15 cellular contexts compared by ENCODE assay signal in genomic region chr5:178416919-178417318, GRCh38.
DNase-seq lines count a peak whose midpoint lies in the region; TF ChIP-seq lines count a peak whose summit lies in the region.
"Had no signal": no experiment of that assay in that cellular context is flagged by ENCODE, and none has a peak within 500 bp of the region (broad histone marks: within the 10 kb centered on the region; RNA-seq: fewer than 3 reads in every experiment).

No MANE protein-coding gene starts in this region.

- H3K9me3 ChIP-seq in A673 (ENCODE audit: low read depth, low read length, poor library complexity, severe bottlenecking) = no peaks in the 10 kb centered on the region
- H3K9me3 ChIP-seq: right lobe of liver, stomach had no signal

- no TSS peak for BruUV-seq in A673 (replicated peaks; lab: Mats Ljungman, UMichigan)

- CTCF ChIA-PET in A673 (lab: Charles Lee) = no interaction called here
- CTCF ChIA-PET in activated naive CD4-positive, alpha-beta T cell treated with anti-CD3 and anti-CD28 coated beads, Interleukin-2, amount 10 ng/mL, durations not matched to agents 7 days and 5 days (lab: Charles Lee) = no interaction called here

- DNase-seq in EL = peak; percentile 29
- peak; percentile 49 for DNase-seq in RKO (ENCODE audit: low spot score)
- peak; percentile 19 for DNase-seq in fibroblast of gingiva (ENCODE audit: low read depth)
- DNase-seq in renal cortical epithelial cell (ENCODE audit: low read depth) = peak; percentile 47
- DNase-seq in endothelial cell (ENCODE audit: low spot score) = no peak
- no peak for DNase-seq in A673 (ENCODE audit: low spot score)
- no peak for DNase-seq in NCI-H2107 treated with DMSO at 0.1 percent for 48 hours (lab: John Stamatoyannopoulos, UW; ENCODE audit: unreplicated experiment)
- no peak for DNase-seq in activated naive CD4-positive, alpha-beta T cell treated with anti-CD3 and anti-CD28 coated beads, Interleukin-2, amount 10 ng/mL, durations not matched to agents 7 days and 5 days
- DNase-seq: activated CD4-positive, CD25-positive, alpha-beta regulatory T cell treated with anti-CD3 and anti-CD28 coated beads, Interleukin-2, amount 50 U/mL, for 72 hours; activated T-cell treated with anti-CD3 and anti-CD28 coated beads for 4 hours; immature natural killer cell; NCI-H146; stomach had no signal

- no peaks in the 10 kb centered on the region for H3K36me3 ChIP-seq in A673 (ENCODE audit: insufficient read depth, low read length, poor library complexity, severe bottlenecking)
- H3K36me3 ChIP-seq: right lobe of liver, stomach had no signal

- no peak overlapping the region for H3K4me3 ChIP-seq in A673 (ENCODE audit: low read depth, low read length, poor library complexity, severe bottlenecking)
- H3K4me3 ChIP-seq: right lobe of liver, stomach had no signal

- peaks cover 5% of the 10 kb centered on the region for H3K27me3 ChIP-seq in A673 (replicated peaks; ENCODE audit: insufficient read depth, low read depth, low read length, poor library complexity)
- H3K27me3 ChIP-seq: right lobe of liver had no signal

- no peak overlapping the region for H3K27ac Mint-ChIP-seq in endothelial cell (ENCODE audit: unreplicated experiment)
- no peak overlapping the region for H3K27ac Mint-ChIP-seq in activated naive CD4-positive, alpha-beta T cell treated with anti-CD3 and anti-CD28 coated beads, Interleukin-2, amount 10 ng/mL, durations not matched to agents 7 days and 5 days
- H3K27ac Mint-ChIP-seq: dendritic cell treated with granulocyte-macrophage colony-stimulating factor and Interleukin-4, amounts not matched to agents 40 ng/mL and 50 ng/mL, for 4 days; immature natural killer cell had no signal

- TF ChIP-seq CTCF in endothelial cell (IDR thresholded peaks at IDR 0.05; ENCODE audit: unreplicated experiment) (no peak), A673 (conservative IDR thresholded peaks at IDR 0.05; ENCODE audit: low read depth, low read length) (no peak)

- H3K4me3 Mint-ChIP-seq in endothelial cell (ENCODE audit: unreplicated experiment) = no peak overlapping the region
- H3K4me3 Mint-ChIP-seq in activated naive CD4-positive, alpha-beta T cell treated with anti-CD3 and anti-CD28 coated beads, Interleukin-2, amount 10 ng/mL, durations not matched to agents 7 days and 5 days = no peak overlapping the region
- H3K4me3 Mint-ChIP-seq: dendritic cell treated with granulocyte-macrophage colony-stimulating factor and Interleukin-4, amounts not matched to agents 40 ng/mL and 50 ng/mL, for 4 days; immature natural killer cell had no signal

- no peaks in the 10 kb centered on the region for H3K36me3 Mint-ChIP-seq in endothelial cell (ENCODE audit: low read depth, unreplicated experiment)
- H3K36me3 Mint-ChIP-seq in activated naive CD4-positive, alpha-beta T cell treated with anti-CD3 and anti-CD28 coated beads, Interleukin-2, amount 10 ng/mL, durations not matched to agents 7 days and 5 days = no peaks in the 10 kb centered on the region
- H3K36me3 Mint-ChIP-seq: immature natural killer cell had no signal

- H3K4me1 ChIP-seq in A673 (ENCODE audit: insufficient read depth, low read length, poor library complexity, severe bottlenecking) = no peaks in the 10 kb centered on the region
- H3K4me1 ChIP-seq: right lobe of liver had no signal

- peaks cover 10% of the 10 kb centered on the region for H3K27me3 Mint-ChIP-seq in endothelial cell (ENCODE audit: unreplicated experiment)
- peaks cover 39% of the 10 kb centered on the region for H3K27me3 Mint-ChIP-seq in activated naive CD4-positive, alpha-beta T cell treated with anti-CD3 and anti-CD28 coated beads, Interleukin-2, amount 10 ng/mL, durations not matched to agents 7 days and 5 days

- peaks cover 17% of the 10 kb centered on the region for H3K4me1 Mint-ChIP-seq in endothelial cell (ENCODE audit: unreplicated experiment)
- no peaks in the 10 kb centered on the region for H3K4me1 Mint-ChIP-seq in activated naive CD4-positive, alpha-beta T cell treated with anti-CD3 and anti-CD28 coated beads, Interleukin-2, amount 10 ng/mL, durations not matched to agents 7 days and 5 days
- H3K4me1 Mint-ChIP-seq: immature natural killer cell had no signal

- intact Hi-C loops in A673 (cut with micrococcal nuclease; ENCODE audit: unreplicated experiment) = no loop called here

- POLR2A ChIA-PET in A673 (lab: Charles Lee; ENCODE audit: low non-redundant PET) = no interaction called here

- H3K27ac ChIP-seq in A673 (ENCODE audit: low read depth, low read length, poor library complexity, severe bottlenecking) = no peak overlapping the region
- H3K27ac ChIP-seq: right lobe of liver, stomach had no signal

- H3K9me3 Mint-ChIP-seq in endothelial cell (ENCODE audit: unreplicated experiment) = no peaks in the 10 kb centered on the region
- H3K9me3 Mint-ChIP-seq in activated naive CD4-positive, alpha-beta T cell treated with anti-CD3 and anti-CD28 coated beads, Interleukin-2, amount 10 ng/mL, durations not matched to agents 7 days and 5 days = no peaks in the 10 kb centered on the region
- H3K9me3 Mint-ChIP-seq: dendritic cell treated with granulocyte-macrophage colony-stimulating factor and Interleukin-4, amounts not matched to agents 40 ng/mL and 50 ng/mL, for 4 days; immature natural killer cell had no signal

Comparison
In these comparisons a context has a peak if more than half of its experiments do, and no peak if none do; other contexts are left out.
1. DNase-seq: peak in EL (single experiment), RKO (single experiment), fibroblast of gingiva (single experiment) and renal cortical epithelial cell (single experiment); none in endothelial cell (single experiment), A673 (single experiment), NCI-H2107 treated with DMSO at 0.1 percent for 48 hours (single experiment) and activated naive CD4-positive, alpha-beta T cell treated with anti-CD3 and anti-CD28 coated beads, Interleukin-2, amount 10 ng/mL, durations not matched to agents 7 days and 5 days (single experiment).